Comparison of ENCODE assay signal across 22 cellular contexts in genomic region chr14:68918612-68919011, GRCh38.
DNase-seq lines count a peak whose midpoint lies in the region; ATAC-seq, FAIRE-seq and TF ChIP-seq lines count a peak whose summit lies in the region.
"Had no signal": no experiment of that assay in that cellular context is flagged by ENCODE, and none has a peak within 500 bp of the region (broad histone marks: within the 10 kb centered on the region; RNA-seq: fewer than 3 reads in every experiment).

No MANE protein-coding gene starts in this region.

- H3K27ac ChIP-seq in astrocyte (ENCODE audit: low read depth, low read length) = no peak overlapping the region
- H3K27ac ChIP-seq in osteoblast (ENCODE audit: low read depth, low read length) = no peak overlapping the region
- H3K27ac ChIP-seq: C4-2B, dorsolateral prefrontal cortex, SK-N-MC had no signal

- H3K4me2 ChIP-seq in astrocyte (ENCODE audit: low read length) = no peak overlapping the region
- H3K4me2 ChIP-seq in osteoblast (ENCODE audit: insufficient read depth, low read length) = no peak overlapping the region

- no peaks in the 10 kb centered on the region for H3K27me3 Mint-ChIP-seq in stimulated activated naive CD8-positive, alpha-beta T cell treated with anti-CD3 and anti-CD28 coated beads, Interleukin-15, amount 100 ng/mL, for 72 hours
- no peaks in the 10 kb centered on the region for H3K27me3 Mint-ChIP-seq in astrocyte (ENCODE audit: low read depth, unreplicated experiment)
- H3K27me3 Mint-ChIP-seq: T-helper 17 cell had no signal

- no peak overlapping the region for H3K4me3 Mint-ChIP-seq in stimulated activated naive CD8-positive, alpha-beta T cell treated with anti-CD3 and anti-CD28 coated beads, Interleukin-15, amount 100 ng/mL, for 72 hours
- no peak overlapping the region for H3K4me3 Mint-ChIP-seq in astrocyte (ENCODE audit: unreplicated experiment)
- H3K4me3 Mint-ChIP-seq: T-helper 17 cell had no signal

- no peak for ATAC-seq in stimulated activated naive CD8-positive, alpha-beta T cell treated with anti-CD3 and anti-CD28 coated beads, Interleukin-15, amount 100 ng/mL, for 72 hours
- no peak for ATAC-seq in stimulated activated naive CD8-positive, alpha-beta T cell treated with anti-CD3 and anti-CD28 coated beads, Interleukin-15, Interleukin-2, amounts not matched to agents 100 U/mL and 50 U/mL, for 24 hours
- no peak for ATAC-seq in HG03378 (IDR thresholded peaks at IDR 0.05; ENCODE audit: unreplicated experiment)
- ATAC-seq: T-helper 17 cell had no signal

- H3K4me3 ChIP-seq in astrocyte (ENCODE audit: insufficient read depth, low read depth, low read length) (no peak overlapping the region), osteoblast (ENCODE audit: insufficient read depth, low read length) (no peak overlapping the region), HAP-1 (no peak overlapping the region)
- H3K4me3 ChIP-seq: dorsolateral prefrontal cortex, SK-N-MC had no signal

- H2AFZ ChIP-seq in astrocyte (ENCODE audit: low read depth, low read length) (no peak overlapping the region), osteoblast (ENCODE audit: low read length) (no peak overlapping the region)

- in situ Hi-C loops in HAP-1 (cut with MboI; ENCODE audit: low sequenced_read_pairs) = no loop called here

- DNase-seq in stimulated activated naive CD8-positive, alpha-beta T cell treated with anti-CD3 and anti-CD28 coated beads, Interleukin-15, amount 100 ng/mL, for 72 hours = no peak
- DNase-seq in stimulated activated naive CD8-positive, alpha-beta T cell treated with anti-CD3 and anti-CD28 coated beads, Interleukin-15, Interleukin-2, amounts not matched to agents 100 U/mL and 50 U/mL, for 24 hours = no peak
- DNase-seq in astrocyte (ENCODE audit: low read depth) (no peak), osteoblast (ENCODE audit: insufficient read length, low spot score, missing footprints) (peak; percentile 51), HAP-1 (ENCODE audit: low spot score in 2 of 2) (no peak), NCI-H1694 treated with DMSO at 0.1 percent for 48 hours (lab: John Stamatoyannopoulos, UW) (no peak)
- DNase-seq: central memory CD4-positive, alpha-beta T cell; DMS 273 treated with DMSO at 0.1 percent for 48 hours; dorsolateral prefrontal cortex; glutamatergic neuron; HCEC 1CT; NCI-H1105; NCI-H2081; NCI-H226; NCI-H748 treated with DMSO at 0.1 percent for 48 hours; small intestine; stimulated activated CD4-positive, alpha-beta T cell treated with anti-CD3 and anti-CD28 coated beads, Interleukin-2, amount 100 ng/mL, for 24 hours; T-helper 17 cell had no signal

- peak overlapping the region; percentile 61 to 74 for H3K27ac Mint-ChIP-seq in stimulated activated naive CD8-positive, alpha-beta T cell treated with anti-CD3 and anti-CD28 coated beads, Interleukin-15, amount 100 ng/mL, for 72 hours
- peak overlapping the region; percentile 85 for H3K27ac Mint-ChIP-seq in astrocyte (ENCODE audit: unreplicated experiment)

- H3K9ac ChIP-seq in astrocyte (ENCODE audit: low read length) = no peak overlapping the region

- peaks cover 6 to 7% of the 10 kb centered on the region in 2 donors for H3K9me3 Mint-ChIP-seq in stimulated activated naive CD8-positive, alpha-beta T cell treated with anti-CD3 and anti-CD28 coated beads, Interleukin-15, amount 100 ng/mL, for 72 hours
- no peaks in the 10 kb centered on the region for H3K9me3 Mint-ChIP-seq in astrocyte (ENCODE audit: unreplicated experiment)

- H3K4me1 Mint-ChIP-seq in stimulated activated naive CD8-positive, alpha-beta T cell treated with anti-CD3 and anti-CD28 coated beads, Interleukin-15, amount 100 ng/mL, for 72 hours = peaks cover 78% of the 10 kb centered on the region
- H3K4me1 Mint-ChIP-seq in astrocyte (ENCODE audit: low read depth, unreplicated experiment) = peaks cover 75% of the 10 kb centered on the region

- FAIRE-seq in astrocyte (lab: Jason Lieb, UNC) = no peak
- FAIRE-seq: GM19239, small intestine had no signal

- H3K79me2 ChIP-seq in astrocyte (ENCODE audit: insufficient read depth, low read length) = peaks cover 99% of the 10 kb centered on the region
- peaks cover 99% of the 10 kb centered on the region for H3K79me2 ChIP-seq in osteoblast (ENCODE audit: insufficient read depth, low read length)

- TF ChIP-seq CTCF in astrocyte (IDR thresholded peaks at IDR 0.05; ENCODE audit: insufficient read depth, low read depth, low read length) (no peak), osteoblast (IDR thresholded peaks at IDR 0.05; ENCODE audit: extremely low read depth, low read depth, low read length) (no peak)

- H3K36me3 ChIP-seq in astrocyte (ENCODE audit: insufficient read depth, low read length) (peaks cover 86% of the 10 kb centered on the region), osteoblast (ENCODE audit: insufficient read depth, low read length) (peaks cover 96% of the 10 kb centered on the region), HAP-1 (replicated peaks) (peaks cover 28% of the 10 kb centered on the region)

- H3K27me3 ChIP-seq in astrocyte (ENCODE audit: insufficient read depth, low read length) (no peaks in the 10 kb centered on the region), osteoblast (ENCODE audit: insufficient read depth, low read length) (no peaks in the 10 kb centered on the region), HAP-1 (ENCODE audit: low read depth) (no peaks in the 10 kb centered on the region)

- H4K20me1 ChIP-seq in astrocyte (ENCODE audit: insufficient read depth, low read length) (peaks cover 97% of the 10 kb centered on the region), osteoblast (ENCODE audit: insufficient read depth, low read length) (peaks cover 90% of the 10 kb centered on the region)

- H3K4me1 ChIP-seq in astrocyte (ENCODE audit: insufficient read depth, low read length) (peaks cover 15% of the 10 kb centered on the region), osteoblast (ENCODE audit: insufficient read depth, low read length) (peaks cover 7% of the 10 kb centered on the region), HAP-1 (no peaks in the 10 kb centered on the region)

- no peaks in the 10 kb centered on the region for H3K9me3 ChIP-seq in astrocyte (ENCODE audit: insufficient read depth, low read depth, low read length)
- H3K9me3 ChIP-seq in osteoblast (ENCODE audit: low read depth, low read length) = no peaks in the 10 kb centered on the region
- no peaks in the 10 kb centered on the region for H3K9me3 ChIP-seq in HAP-1

- H3K36me3 Mint-ChIP-seq in astrocyte (ENCODE audit: low read depth, unreplicated experiment) = peaks cover 43% of the 10 kb centered on the region
